13 cellular contexts compared by ENCODE assay signal in the genomic region with DNA sequence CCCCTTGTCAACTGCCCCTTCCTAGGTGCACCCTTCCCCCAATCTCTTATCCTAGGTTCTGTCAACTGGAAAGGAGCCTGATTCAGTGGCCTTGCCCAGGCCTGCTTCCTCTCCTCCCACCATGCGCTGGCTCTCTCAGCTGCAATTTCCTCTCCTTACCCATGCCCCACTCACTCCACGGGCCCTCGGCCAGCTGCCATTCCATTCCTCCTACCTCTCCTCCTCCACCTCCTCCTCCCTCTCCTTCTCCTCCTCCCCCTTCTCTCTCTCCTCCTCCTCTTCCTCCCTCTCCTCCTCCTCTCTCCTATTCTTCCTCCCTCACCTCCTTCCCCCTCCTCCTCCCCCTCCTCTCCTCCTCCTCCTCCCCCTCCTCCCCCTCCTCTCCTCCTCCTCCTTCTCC. TPM values are rescaled to one million over a fixed set of nuclear protein-coding genes. Genes with fewer than 3 reads are reported as not detected.
DNase-seq lines count a peak whose midpoint lies in the region; ATAC-seq and TF ChIP-seq lines count a peak whose summit lies in the region.
"Had no signal": no experiment of that assay in that cellular context is flagged by ENCODE, and none has a peak within 500 bp of the region (broad histone marks: within the 10 kb centered on the region; RNA-seq: fewer than 3 reads in every experiment).

No MANE protein-coding gene starts in this region.

- H3K4me1 ChIP-seq in mesenchymal stem cell (ENCODE audit: control insufficient read depth, insufficient read depth, low read depth, low read length) = peaks cover 10% of the 10 kb centered on the region
- H3K4me1 ChIP-seq: gastroesophageal sphincter had no signal

- H3K36me3 Mint-ChIP-seq in T-helper 2 cell treated with Interferon-gamma antibody and Interleukin-4, amounts not matched to agents 5 μg/mL and 100 μg/mL, for 36 hours (ENCODE audit: low read depth) = no peaks in the 10 kb centered on the region

- ATAC-seq in stimulated activated naive CD8-positive, alpha-beta T cell treated with anti-CD3 and anti-CD28 coated beads, Interleukin-15, amount 100 ng/mL, for 72 hours = no peak
- ATAC-seq: gastroesophageal sphincter had no signal

- H3K27me3 ChIP-seq in mesenchymal stem cell (ENCODE audit: control insufficient read depth in 1 of 2, insufficient read depth in 1 of 2, low read length in 2 of 2) = no peaks in the 10 kb centered on the region
- H3K27me3 ChIP-seq: gastroesophageal sphincter, neutrophil had no signal

- peak overlapping the region in 1 of 2 experiments; percentile 83 for H3K14ac ChIP-seq in mesenchymal stem cell (ENCODE audit: low read length in 2 of 2)

- DNase-seq in G401 (ENCODE audit: low spot score) = peak; percentile 84
- peak; percentile 44 for DNase-seq in NB4 (ENCODE audit: low read depth)
- peak; percentile 31 for DNase-seq in choroid plexus epithelial cell (ENCODE audit: low read depth)
- no peak for DNase-seq in mesenchymal stem cell
- no peak for DNase-seq in T-helper 2 cell treated with Interferon-gamma antibody and Interleukin-4, amounts not matched to agents 5 μg/mL and 100 μg/mL, for 36 hours (ENCODE audit: low spot score)
- no peak for DNase-seq in stimulated activated naive CD8-positive, alpha-beta T cell treated with anti-CD3 and anti-CD28 coated beads, Interleukin-15, amount 100 ng/mL, for 72 hours
- DNase-seq in head of caudate nucleus = no peak
- DNase-seq: left ventricle myocardium inferior, NCI-H2171, RPMI8226 had no signal

- no peak overlapping the region for H3K27ac ChIP-seq in mesenchymal stem cell (ENCODE audit: low read length, poor library complexity, severe bottlenecking)
- H3K27ac ChIP-seq: gastroesophageal sphincter, left ventricle myocardium inferior, neutrophil, skin epidermis had no signal

- H3K18ac ChIP-seq in mesenchymal stem cell (ENCODE audit: low read depth in 1 of 2, low read length in 2 of 2) = peak overlapping the region; percentile 5 to 9

- H3K4me3 ChIP-seq in NB4 (ENCODE audit: low read depth, low read length) (no peak overlapping the region), choroid plexus epithelial cell (ENCODE audit: low read depth, low read length) (no peak overlapping the region), mesenchymal stem cell (ENCODE audit: insufficient read depth in 1 of 2, low read depth in 1 of 2, low read length in 2 of 2) (no peak overlapping the region)
- H3K4me3 ChIP-seq: gastroesophageal sphincter, left ventricle myocardium inferior, skin epidermis had no signal

- H3K9ac ChIP-seq in mesenchymal stem cell (ENCODE audit: low read length) = no peak overlapping the region

- H3K23ac ChIP-seq in mesenchymal stem cell (ENCODE audit: low read length in 2 of 2) = no peak overlapping the region

- H2BK12ac ChIP-seq in mesenchymal stem cell (ENCODE audit: low read length in 2 of 2) = peak overlapping the region in 1 of 2 experiments; percentile 39

- no peak overlapping the region for H2AFZ ChIP-seq in mesenchymal stem cell (ENCODE audit: low read depth, low read length)

- no peak overlapping the region for H2BK120ac ChIP-seq in mesenchymal stem cell (ENCODE audit: low read depth, low read length)

- no peak overlapping the region for H3K4me3 Mint-ChIP-seq in T-helper 2 cell treated with Interferon-gamma antibody and Interleukin-4, amounts not matched to agents 5 μg/mL and 100 μg/mL, for 36 hours
- H3K4me3 Mint-ChIP-seq in stimulated activated naive CD8-positive, alpha-beta T cell treated with anti-CD3 and anti-CD28 coated beads, Interleukin-15, amount 100 ng/mL, for 72 hours = no peak overlapping the region

- intact Hi-C loops in head of caudate nucleus (cut with DNase I) = no loop called here

- in situ Hi-C loops in G401 (cut with HindIII; ENCODE audit: low sequenced_read_pairs) = no loop called here

- H3K9me3 Mint-ChIP-seq in T-helper 2 cell treated with Interferon-gamma antibody and Interleukin-4, amounts not matched to agents 5 μg/mL and 100 μg/mL, for 36 hours = no peaks in the 10 kb centered on the region
- no peaks in the 10 kb centered on the region for H3K9me3 Mint-ChIP-seq in stimulated activated naive CD8-positive, alpha-beta T cell treated with anti-CD3 and anti-CD28 coated beads, Interleukin-15, amount 100 ng/mL, for 72 hours

- H3K27ac Mint-ChIP-seq in T-helper 2 cell treated with Interferon-gamma antibody and Interleukin-4, amounts not matched to agents 5 μg/mL and 100 μg/mL, for 36 hours = no peak overlapping the region
- no peak overlapping the region for H3K27ac Mint-ChIP-seq in stimulated activated naive CD8-positive, alpha-beta T cell treated with anti-CD3 and anti-CD28 coated beads, Interleukin-15, amount 100 ng/mL, for 72 hours

- no peaks in the 10 kb centered on the region for H3K9me3 ChIP-seq in mesenchymal stem cell (ENCODE audit: control insufficient read depth, low read length)
- H3K9me3 ChIP-seq: gastroesophageal sphincter, left ventricle myocardium inferior, neutrophil had no signal

- peaks cover 5 to 17% of the 10 kb centered on the region in 2 experiments for H3K36me3 ChIP-seq in mesenchymal stem cell (ENCODE audit: control insufficient read depth in 1 of 2, insufficient read depth in 2 of 2, low read depth in 1 of 2, low read length in 2 of 2)
- H3K36me3 ChIP-seq: neutrophil had no signal

- TF ChIP-seq POLR2A in NB4 (IDR thresholded peaks at IDR 0.05; ENCODE audit: extremely low read depth, insufficient read length) = no peak

- H2BK5ac ChIP-seq in mesenchymal stem cell (ENCODE audit: low read depth, low read length, poor library complexity, severe bottlenecking) = no peak overlapping the region

- no peak for TF ChIP-seq CTCF in NB4 (IDR thresholded peaks at IDR 0.05; ENCODE audit: low read depth, low read length)
- no peak for TF ChIP-seq CTCF in choroid plexus epithelial cell (conservative IDR thresholded peaks at IDR 0.05; ENCODE audit: low read depth, low read length)

- H3K4me2 ChIP-seq in mesenchymal stem cell (ENCODE audit: low read length, poor library complexity, severe bottlenecking) = peak overlapping the region; percentile 32

- no peaks in the 10 kb centered on the region for H3K27me3 Mint-ChIP-seq in T-helper 2 cell treated with Interferon-gamma antibody and Interleukin-4, amounts not matched to agents 5 μg/mL and 100 μg/mL, for 36 hours (ENCODE audit: low read depth)
- H3K27me3 Mint-ChIP-seq in stimulated activated naive CD8-positive, alpha-beta T cell treated with anti-CD3 and anti-CD28 coated beads, Interleukin-15, amount 100 ng/mL, for 72 hours = no peaks in the 10 kb centered on the region

- H4K8ac ChIP-seq in mesenchymal stem cell (ENCODE audit: low read length) = peak overlapping the region; percentile 19

- peaks cover 2% of the 10 kb centered on the region for H3K79me1 ChIP-seq in mesenchymal stem cell (replicated peaks; ENCODE audit: low read length, poor library complexity, severe bottlenecking)

- WGBS in mesenchymal stem cell = 38% methylated on average over 3 of the region's 3 CpGs

- no peak overlapping the region for H2BK15ac ChIP-seq in mesenchymal stem cell (ENCODE audit: low read depth, poor library complexity, severe bottlenecking)

- H4K91ac ChIP-seq in mesenchymal stem cell (ENCODE audit: low read length) = no peak overlapping the region

- peaks cover 2% of the 10 kb centered on the region for H3K4me1 Mint-ChIP-seq in T-helper 2 cell treated with Interferon-gamma antibody and Interleukin-4, amounts not matched to agents 5 μg/mL and 100 μg/mL, for 36 hours (ENCODE audit: low read depth)
- peaks cover 15% of the 10 kb centered on the region for H3K4me1 Mint-ChIP-seq in stimulated activated naive CD8-positive, alpha-beta T cell treated with anti-CD3 and anti-CD28 coated beads, Interleukin-15, amount 100 ng/mL, for 72 hours

- H2AK5ac ChIP-seq in mesenchymal stem cell (ENCODE audit: low read length, severe bottlenecking) = no peak overlapping the region

- no peak overlapping the region for H3K4ac ChIP-seq in mesenchymal stem cell (ENCODE audit: low read depth in 1 of 2, low read length in 2 of 2)

RNA-seq across cellular contexts. Expression of a gene that starts 9.6 kb away (rescaled TPM):
- 100 and 168 TPM in 2 replicates for total RNA-seq in G401 (2014; rRNA removed; shearing (Covaris generic))
- 43.2 TPM for polyA plus RNA-seq in mesenchymal stem cell (2013, experiment 1 of 2)
- polyA plus RNA-seq in mesenchymal stem cell (2013, experiment 2 of 2) = 41.3 TPM

RNA-seq across cellular contexts. Expression of a gene that starts 27.1 kb away (rescaled TPM):
- total RNA-seq in G401 (2014; rRNA removed; shearing (Covaris generic)) = 27.0 and 27.3 TPM in 2 replicates
- polyA plus RNA-seq in mesenchymal stem cell (2013, experiment 1 of 2) = 20.6 TPM
- 19.0 TPM for polyA plus RNA-seq in mesenchymal stem cell (2013, experiment 2 of 2)

RNA-seq across cellular contexts. Expression of a gene that starts 32.9 kb away (rescaled TPM):
- 35.1 and 37.8 TPM in 2 replicates for total RNA-seq in G401 (2014; rRNA removed; shearing (Covaris generic))
- polyA plus RNA-seq in mesenchymal stem cell (2013, experiment 1 of 2) = 25.1 TPM
- polyA plus RNA-seq in mesenchymal stem cell (2013, experiment 2 of 2) = 25.1 TPM

RNA-seq across cellular contexts. Expression of a gene that starts 38.4 kb away (rescaled TPM):
- not detected in 2 replicates for total RNA-seq in G401 (2014; rRNA removed; shearing (Covaris generic))
- 3.1 TPM for polyA plus RNA-seq in mesenchymal stem cell (2013, experiment 1 of 2)
- polyA plus RNA-seq in mesenchymal stem cell (2013, experiment 2 of 2) = 2.7 TPM

RNA-seq across cellular contexts. Expression of a gene that starts 49.4 kb away (rescaled TPM):
- 14.2 and 16.2 TPM in 2 replicates for total RNA-seq in G401 (2014; rRNA removed; shearing (Covaris generic))
- 19.1 TPM for polyA plus RNA-seq in mesenchymal stem cell (2013, experiment 1 of 2)
- polyA plus RNA-seq in mesenchymal stem cell (2013, experiment 2 of 2) = 18.7 TPM

Comparison
In these comparisons a context has a peak if more than half of its experiments do, and no peak if none do; other contexts are left out.
1. DNase-seq: peak in G401 (single experiment), NB4 (single experiment) and choroid plexus epithelial cell (single experiment); none in mesenchymal stem cell (single experiment), T-helper 2 cell treated with Interferon-gamma antibody and Interleukin-4, amounts not matched to agents 5 μg/mL and 100 μg/mL, for 36 hours (single experiment), stimulated activated naive CD8-positive, alpha-beta T cell treated with anti-CD3 and anti-CD28 coated beads, Interleukin-15, amount 100 ng/mL, for 72 hours (0 of 2) and head of caudate nucleus (0 of 42).